In the genomic region with DNA sequence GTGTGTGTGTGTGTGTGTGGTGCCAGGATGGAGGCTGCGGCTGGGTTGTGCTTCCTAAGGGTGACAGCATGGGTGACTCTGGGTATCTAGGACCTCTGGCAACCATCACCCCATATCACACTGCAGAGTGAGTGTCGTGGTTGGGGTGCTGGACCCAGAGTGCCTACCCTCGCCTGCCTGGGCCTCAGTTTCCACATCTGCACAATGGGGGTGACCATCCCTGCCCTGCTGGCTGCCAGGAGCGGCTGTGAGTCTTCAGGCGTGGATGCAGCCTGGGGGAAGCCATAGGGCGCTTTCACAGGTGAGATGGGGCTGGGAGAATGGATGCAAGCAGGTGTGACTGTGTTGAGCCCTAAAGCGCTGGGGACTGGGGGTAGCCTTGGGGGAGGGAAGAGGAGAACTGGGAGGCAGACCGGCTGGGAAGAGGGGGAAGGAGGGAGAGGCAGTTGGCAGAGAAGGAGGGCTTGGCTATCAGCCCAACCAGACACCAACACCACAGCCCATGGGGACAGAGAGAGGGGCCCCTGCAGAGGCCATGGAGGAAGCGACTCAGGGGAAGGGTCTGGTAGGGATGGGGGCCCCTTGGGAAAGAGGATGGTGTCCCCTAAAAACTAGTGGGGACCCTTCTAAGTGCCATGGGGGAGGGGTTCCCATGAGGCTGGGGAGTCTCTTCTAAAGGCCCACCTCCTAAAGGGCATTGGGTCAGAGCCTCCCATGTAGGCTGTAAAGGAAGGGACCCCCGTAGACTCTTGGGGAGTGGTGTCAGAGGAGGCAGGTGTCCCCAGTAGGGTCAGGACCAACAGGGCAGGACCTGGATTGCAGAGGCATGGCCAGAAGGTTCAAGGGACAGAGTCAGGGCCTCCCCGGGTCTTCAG, we compare ENCODE assay signal across 1 cellular context.
TF ChIP-seq lines count a peak whose summit lies in the region.

No MANE protein-coding gene starts in this region.

TF ChIP-seq in HepG2, 621 proteins besides CTCF, POLR2A, EP300 and RAD21:
- peak; percentile 71 for TF ChIP-seq ZNF629 (CRISPR knock-in tag; conservative IDR thresholded peaks at IDR 0.05)
- no peak for TF ChIP-seq CBFB (CRISPR knock-in tag; IDR thresholded peaks at IDR 0.05)
- TF ChIP-seq HNRNPL (IDR thresholded peaks at IDR 0.05; ENCODE audit: low read depth, low read length): 0 out of 2 replicates have a peak, but pooled peaks have one; percentile 29
- 0 out of 2 replicates have a peak, but pooled peaks have one; percentile 20 for TF ChIP-seq MTA1 (CRISPR knock-in tag; IDR thresholded peaks at IDR 0.05; ENCODE audit: borderline replicate concordance)
- TF ChIP-seq, protein P1, sequence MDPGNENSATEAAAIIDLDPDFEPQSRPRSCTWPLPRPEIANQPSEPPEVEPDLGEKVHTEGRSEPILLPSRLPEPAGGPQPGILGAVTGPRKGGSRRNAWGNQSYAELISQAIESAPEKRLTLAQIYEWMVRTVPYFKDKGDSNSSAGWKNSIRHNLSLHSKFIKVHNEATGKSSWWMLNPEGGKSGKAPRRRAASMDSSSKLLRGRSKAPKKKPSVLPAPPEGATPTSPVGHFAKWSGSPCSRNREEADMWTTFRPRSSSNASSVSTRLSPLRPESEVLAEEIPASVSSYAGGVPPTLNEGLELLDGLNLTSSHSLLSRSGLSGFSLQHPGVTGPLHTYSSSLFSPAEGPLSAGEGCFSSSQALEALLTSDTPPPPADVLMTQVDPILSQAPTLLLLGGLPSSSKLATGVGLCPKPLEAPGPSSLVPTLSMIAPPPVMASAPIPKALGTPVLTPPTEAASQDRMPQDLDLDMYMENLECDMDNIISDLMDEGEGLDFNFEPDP (CRISPR knock-in tag; conservative IDR thresholded peaks at IDR 0.05): 0 out of 2 replicates have a peak, but pooled peaks have one; percentile 60
